In the genomic region with DNA sequence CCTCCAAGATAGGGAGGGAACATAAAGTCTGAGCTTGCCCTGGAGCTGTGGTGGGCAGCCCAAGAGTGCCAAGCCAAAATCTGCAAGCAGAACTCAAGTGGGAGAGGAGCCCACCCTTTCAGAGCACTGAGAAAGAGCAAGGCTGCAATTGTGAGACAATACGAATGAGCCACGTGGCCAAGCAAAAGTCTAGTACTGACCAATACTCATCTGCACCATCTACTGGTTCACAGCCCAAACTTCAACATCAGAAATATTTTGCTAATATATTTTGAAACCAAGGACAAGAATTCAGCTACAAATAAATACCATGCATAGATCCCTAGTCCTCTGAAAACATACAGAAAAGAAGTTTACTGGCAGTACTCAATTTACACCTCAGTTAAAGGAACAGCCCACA, we compare ENCODE assay signal across 1 cellular context.
TF ChIP-seq lines count a peak whose summit lies in the region.

No MANE protein-coding gene starts in this region.

TF ChIP-seq in GM12878, 131 proteins besides CTCF, POLR2A, EP300 and RAD21 (continued from another document):
- TF ChIP-seq, protein P1, sequence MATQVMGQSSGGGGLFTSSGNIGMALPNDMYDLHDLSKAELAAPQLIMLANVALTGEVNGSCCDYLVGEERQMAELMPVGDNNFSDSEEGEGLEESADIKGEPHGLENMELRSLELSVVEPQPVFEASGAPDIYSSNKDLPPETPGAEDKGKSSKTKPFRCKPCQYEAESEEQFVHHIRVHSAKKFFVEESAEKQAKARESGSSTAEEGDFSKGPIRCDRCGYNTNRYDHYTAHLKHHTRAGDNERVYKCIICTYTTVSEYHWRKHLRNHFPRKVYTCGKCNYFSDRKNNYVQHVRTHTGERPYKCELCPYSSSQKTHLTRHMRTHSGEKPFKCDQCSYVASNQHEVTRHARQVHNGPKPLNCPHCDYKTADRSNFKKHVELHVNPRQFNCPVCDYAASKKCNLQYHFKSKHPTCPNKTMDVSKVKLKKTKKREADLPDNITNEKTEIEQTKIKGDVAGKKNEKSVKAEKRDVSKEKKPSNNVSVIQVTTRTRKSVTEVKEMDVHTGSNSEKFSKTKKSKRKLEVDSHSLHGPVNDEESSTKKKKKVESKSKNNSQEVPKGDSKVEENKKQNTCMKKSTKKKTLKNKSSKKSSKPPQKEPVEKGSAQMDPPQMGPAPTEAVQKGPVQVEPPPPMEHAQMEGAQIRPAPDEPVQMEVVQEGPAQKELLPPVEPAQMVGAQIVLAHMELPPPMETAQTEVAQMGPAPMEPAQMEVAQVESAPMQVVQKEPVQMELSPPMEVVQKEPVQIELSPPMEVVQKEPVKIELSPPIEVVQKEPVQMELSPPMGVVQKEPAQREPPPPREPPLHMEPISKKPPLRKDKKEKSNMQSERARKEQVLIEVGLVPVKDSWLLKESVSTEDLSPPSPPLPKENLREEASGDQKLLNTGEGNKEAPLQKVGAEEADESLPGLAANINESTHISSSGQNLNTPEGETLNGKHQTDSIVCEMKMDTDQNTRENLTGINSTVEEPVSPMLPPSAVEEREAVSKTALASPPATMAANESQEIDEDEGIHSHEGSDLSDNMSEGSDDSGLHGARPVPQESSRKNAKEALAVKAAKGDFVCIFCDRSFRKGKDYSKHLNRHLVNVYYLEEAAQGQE (IDR thresholded peaks at IDR 0.05; ENCODE audit: low read depth, low read length): no peak
- TF ChIP-seq NFYA (IDR thresholded peaks at IDR 0.05; ENCODE audit: borderline replicate concordance, low read depth, low read length): no peak
- TF ChIP-seq LARP7 (IDR thresholded peaks at IDR 0.05): no peak
- no peak for TF ChIP-seq ZSCAN29 (IDR thresholded peaks at IDR 0.05)
- no peak for TF ChIP-seq HDGF (IDR thresholded peaks at IDR 0.05)
- TF ChIP-seq IKZF1 (conservative IDR thresholded peaks at IDR 0.05): no peak
- TF ChIP-seq STAT1 (conservative IDR thresholded peaks at IDR 0.05): no peak
- no peak for TF ChIP-seq SIX5 (IDR thresholded peaks at IDR 0.05; ENCODE audit: low read depth, low read length, severe bottlenecking)
- no peak for TF ChIP-seq ZZZ3 (IDR thresholded peaks at IDR 0.05; ENCODE audit: control insufficient read depth, insufficient read length, low read depth)
- no peak for TF ChIP-seq MTA2 (IDR thresholded peaks at IDR 0.05; ENCODE audit: low read depth)
- TF ChIP-seq, protein P2, sequence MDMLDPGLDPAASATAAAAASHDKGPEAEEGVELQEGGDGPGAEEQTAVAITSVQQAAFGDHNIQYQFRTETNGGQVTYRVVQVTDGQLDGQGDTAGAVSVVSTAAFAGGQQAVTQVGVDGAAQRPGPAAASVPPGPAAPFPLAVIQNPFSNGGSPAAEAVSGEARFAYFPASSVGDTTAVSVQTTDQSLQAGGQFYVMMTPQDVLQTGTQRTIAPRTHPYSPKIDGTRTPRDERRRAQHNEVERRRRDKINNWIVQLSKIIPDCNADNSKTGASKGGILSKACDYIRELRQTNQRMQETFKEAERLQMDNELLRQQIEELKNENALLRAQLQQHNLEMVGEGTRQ (IDR thresholded peaks at IDR 0.05; ENCODE audit: borderline replicate concordance, low read depth, low read length): no peak
